Comparison of ENCODE assay signal across 10 cellular contexts in the genomic region with DNA sequence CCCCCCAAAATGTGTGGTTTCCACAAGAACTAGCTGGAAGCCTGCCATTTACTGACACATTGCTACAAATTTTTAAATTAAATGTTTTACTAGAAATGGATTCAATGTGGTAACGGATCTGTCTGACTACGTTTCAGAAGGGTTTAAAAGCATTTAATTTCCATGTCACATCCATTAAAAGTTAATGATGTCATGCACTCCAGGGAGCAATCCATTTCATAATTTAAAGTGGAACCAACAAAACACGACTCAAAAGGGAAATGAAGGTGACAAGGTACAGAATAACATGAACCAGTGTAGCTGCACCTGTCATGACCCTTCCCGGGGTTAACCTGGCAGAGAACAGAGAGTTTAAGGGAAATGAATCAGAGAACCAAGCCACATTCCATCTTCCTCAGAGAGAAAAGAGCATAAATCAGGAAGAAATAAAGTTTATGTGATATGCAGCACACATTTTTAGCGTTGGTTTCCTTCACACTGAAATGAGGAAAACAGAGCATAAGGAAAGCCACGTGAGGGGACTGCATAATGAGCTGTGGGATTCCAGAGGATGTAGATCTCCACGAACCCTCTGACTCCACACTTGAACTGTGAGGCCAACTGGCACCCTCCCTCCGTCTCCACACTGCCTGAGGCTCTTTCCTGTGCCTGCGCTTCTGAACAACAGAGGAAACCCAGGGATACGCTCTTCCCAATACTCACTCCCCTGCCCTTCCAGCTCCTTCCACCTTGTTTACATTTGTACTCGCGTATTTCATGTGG.
DNase-seq lines count a peak whose midpoint lies in the region; ATAC-seq and TF ChIP-seq lines count a peak whose summit lies in the region.
"Had no signal": no experiment of that assay in that cellular context is flagged by ENCODE, and none has a peak within 500 bp of the region (broad histone marks: within the 10 kb centered on the region; RNA-seq: fewer than 3 reads in every experiment).

No MANE protein-coding gene starts in this region.

- peak; percentile 54 for DNase-seq in GM23338 (ENCODE audit: low spot score)
- peak; percentile 42 for DNase-seq in NCI-H774 (lab: John Stamatoyannopoulos, UW)
- peak; percentile 8 for DNase-seq in prostate gland (ENCODE audit: low spot score)
- no peak for DNase-seq in OCI-M2 (lab: John Stamatoyannopoulos, UW; ENCODE audit: unreplicated experiment)
- DNase-seq: effector memory CD8-positive, alpha-beta T cell had no signal

- H3K27ac ChIP-seq in GM23338 (ENCODE audit: low read depth) (no peak overlapping the region), gastroesophageal sphincter (no peak overlapping the region), prostate gland (no peak overlapping the region)
- H3K27ac ChIP-seq: HL-60 had no signal

- H3K4me1 ChIP-seq in GM23338 (ENCODE audit: insufficient read depth) (no peaks in the 10 kb centered on the region), gastroesophageal sphincter (peaks cover 0 to 9% (median 0%) of the 10 kb centered on the region in 3 donors), prostate gland (replicated peaks) (no peaks in the 10 kb centered on the region)

- peak overlapping the region; percentile 67 for H2AFZ ChIP-seq in GM23338

- H3K4me3 ChIP-seq in GM23338: peak overlapping the region; percentile 33; the same call in 1 of the 2 replicates
- peak overlapping the region in 1 of 2 donors; percentile 14 for H3K4me3 ChIP-seq in gastroesophageal sphincter
- no peak overlapping the region for H3K4me3 ChIP-seq in prostate gland

- no peak for TF ChIP-seq CTCF in GM23338 (conservative IDR thresholded peaks at IDR 0.05; ENCODE audit: low read depth in 2 of 2)
- no peak for TF ChIP-seq CTCF in gastroesophageal sphincter (IDR thresholded peaks at IDR 0.05)
- no peak for TF ChIP-seq CTCF in prostate gland (IDR thresholded peaks at IDR 0.05)

- 0 out of 3 replicates have a peak, but pooled peaks cover 3% of the 10 kb centered on the region for H3K4me1 Mint-ChIP-seq in GM23338

- no peaks in the 10 kb centered on the region for H3K9me3 Mint-ChIP-seq in GM23338
- H3K9me3 Mint-ChIP-seq: effector memory CD8-positive, alpha-beta T cell had no signal

- TF ChIP-seq POLR2A in gastroesophageal sphincter (IDR thresholded peaks at IDR 0.05) (no peak), prostate gland (IDR thresholded peaks at IDR 0.05) (no peak)

- peaks cover 3% of the 10 kb centered on the region for H3K27me3 Mint-ChIP-seq in GM23338 (ENCODE audit: insufficient read depth, low read depth, poor library complexity)

- 12 to 14% methylated on average over 7 to 10 of the region's 12 CpGs for WGBS in gastroesophageal sphincter (ENCODE audit: low coverage in 1 of 2), 2 donors
- 21% methylated on average over 12 of the region's 12 CpGs for WGBS in prostate gland

- H3K79me2 ChIP-seq in GM23338 (replicated peaks; ENCODE audit: insufficient read depth): no peaks in the 10 kb centered on the region

- H3K36me3 ChIP-seq in GM23338 (ENCODE audit: insufficient read depth): no peaks in the 10 kb centered on the region
- H3K36me3 ChIP-seq in gastroesophageal sphincter: no peaks in the 10 kb centered on the region
- no peaks in the 10 kb centered on the region for H3K36me3 ChIP-seq in prostate gland

- ATAC-seq in GM23338: peak; percentile 95
- ATAC-seq in gastroesophageal sphincter: peak; percentile 43
- no peak for ATAC-seq in GM19467 (IDR thresholded peaks at IDR 0.05; ENCODE audit: unreplicated experiment)
- no peak for ATAC-seq in HG03280 (IDR thresholded peaks at IDR 0.05; ENCODE audit: unreplicated experiment)
- no peak for ATAC-seq in HG03025 (IDR thresholded peaks at IDR 0.05; ENCODE audit: low FRiP score, unreplicated experiment)
- ATAC-seq: effector memory CD8-positive, alpha-beta T cell had no signal

- peak overlapping the region; percentile 23; the same call in 1 of the 2 replicates for H3K4me2 ChIP-seq in GM23338

- no peak for TF ChIP-seq EP300 in gastroesophageal sphincter (IDR thresholded peaks at IDR 0.05)

- peak overlapping the region; percentile 24; the same call in 1 of the 2 replicates for H3K27ac Mint-ChIP-seq in GM23338
- H3K27ac Mint-ChIP-seq: effector memory CD8-positive, alpha-beta T cell had no signal

- intact Hi-C loops in prostate gland (cut with DNase I): no loop called here

- H3K27me3 ChIP-seq in GM23338 (ENCODE audit: insufficient read depth) (no peaks in the 10 kb centered on the region), gastroesophageal sphincter (no peaks in the 10 kb centered on the region), prostate gland (replicated peaks; ENCODE audit: insufficient read depth) (no peaks in the 10 kb centered on the region)

- peaks cover 0 to 7% (median 0%) of the 10 kb centered on the region in 3 donors for H3K9me3 ChIP-seq in gastroesophageal sphincter
- H3K9me3 ChIP-seq in prostate gland: no peaks in the 10 kb centered on the region

- no peaks in the 10 kb centered on the region for H3K36me3 Mint-ChIP-seq in GM23338 (ENCODE audit: low read depth)

- H3K9me2 ChIP-seq in GM23338 (ENCODE audit: insufficient read depth): no peaks in the 10 kb centered on the region

- no peaks in the 10 kb centered on the region for H4K20me1 ChIP-seq in GM23338 (replicated peaks; ENCODE audit: insufficient read depth)

- no peak overlapping the region for H3K4me3 Mint-ChIP-seq in GM23338
- H3K4me3 Mint-ChIP-seq: effector memory CD8-positive, alpha-beta T cell had no signal

- no peaks in the 10 kb centered on the region for H3F3A ChIP-seq in GM23338 (replicated peaks; ENCODE audit: low read depth)

TF ChIP-seq in GM23338, 12 proteins besides CTCF, POLR2A, EP300 and RAD21:
- no peak for TF ChIP-seq CREB1 (CRISPR knock-in tag; IDR thresholded peaks at IDR 0.05; ENCODE audit: low read depth)
TF ChIP-seq in GM23338: peak in this region for 0.

Comparison
In these comparisons a context has a peak if more than half of its experiments do, and no peak if none do; other contexts are left out.
1. ATAC-seq: peak in GM23338 (single experiment) and gastroesophageal sphincter (single experiment); none in GM19467 (single experiment), HG03280 (single experiment) and HG03025 (single experiment).